Comparison of ENCODE assay signal across 10 cellular contexts in genomic region chr17:67818110-67819002, GRCh38. TPM values are rescaled to one million over a fixed set of nuclear protein-coding genes. Genes with fewer than 3 reads are reported as not detected.
DNase-seq lines count a peak whose midpoint lies in the region; ATAC-seq lines count a peak whose summit lies in the region.
"Had no signal": no experiment of that assay in that cellular context is flagged by ENCODE, and none has a peak within 500 bp of the region (broad histone marks: within the 10 kb centered on the region; RNA-seq: fewer than 3 reads in every experiment).

No MANE protein-coding gene starts in this region.

- no peak overlapping the region for H3K4me3 ChIP-seq in trophoblast cell (ENCODE audit: low read depth, low read length)
- H3K4me3 ChIP-seq: neural progenitor cell had no signal

- no peak overlapping the region for H2AK5ac ChIP-seq in trophoblast cell (ENCODE audit: low read length)

- H3K4me1 ChIP-seq in trophoblast cell (ENCODE audit: control insufficient read depth in 1 of 2, insufficient read depth in 2 of 2, low read length in 2 of 2) = no peaks in the 10 kb centered on the region
- H3K4me1 ChIP-seq: neural progenitor cell had no signal

- no peaks in the 10 kb centered on the region for H3K27me3 ChIP-seq in trophoblast cell (ENCODE audit: insufficient read depth, low read length)
- H3K27me3 ChIP-seq: neural progenitor cell had no signal

- H3K23ac ChIP-seq in trophoblast cell (ENCODE audit: low read length) = no peak overlapping the region

- no peak overlapping the region for H3K18ac ChIP-seq in trophoblast cell (ENCODE audit: low read length)

- no peak overlapping the region for H2AFZ ChIP-seq in trophoblast cell (ENCODE audit: insufficient read depth, low read length, poor library complexity)
- H2AFZ ChIP-seq: neural progenitor cell had no signal

- H4K12ac ChIP-seq in trophoblast cell (ENCODE audit: low read depth, low read length) = no peak overlapping the region

- H2BK12ac ChIP-seq in trophoblast cell (ENCODE audit: low read length) = no peak overlapping the region

- H3K27ac ChIP-seq in trophoblast cell (ENCODE audit: low read depth, low read length) = no peak overlapping the region
- H3K27ac ChIP-seq: neural progenitor cell had no signal

- H3K9me3 ChIP-seq in trophoblast cell (ENCODE audit: insufficient read depth, low read depth, low read length) = no peaks in the 10 kb centered on the region

- no peaks in the 10 kb centered on the region for H3K36me3 ChIP-seq in trophoblast cell (ENCODE audit: control insufficient read depth in 1 of 2, insufficient read depth in 2 of 2, low read length in 2 of 2)
- H3K36me3 ChIP-seq: neural progenitor cell had no signal

- no peaks in the 10 kb centered on the region for H3K79me2 ChIP-seq in trophoblast cell (ENCODE audit: control insufficient read depth, insufficient read depth, low read length, poor library complexity)

- DNase-seq in left kidney (ENCODE audit: low read depth, low spot score) (peak; percentile 23), trophoblast cell (no peak), HuH-7.5 (ENCODE audit: low spot score) (no peak), NCI-H524 treated with DMSO at 0.1 percent for 48 hours (lab: John Stamatoyannopoulos, UW) (no peak)
- DNase-seq in stimulated activated naive CD4-positive, alpha-beta T cell treated with Interleukin-2 at 50 U/mL for 16 hours (lab: John Stamatoyannopoulos, UW) = no peak
- DNase-seq: amygdala had no signal

- ATAC-seq in GM18520 (IDR thresholded peaks at IDR 0.05; ENCODE audit: unreplicated experiment) (peak; percentile 76), GM21619 (IDR thresholded peaks at IDR 0.05; ENCODE audit: unreplicated experiment) (peak; percentile 62), HG03442 (IDR thresholded peaks at IDR 0.05; ENCODE audit: unreplicated experiment) (peak; percentile 51)

- H3K4ac ChIP-seq in trophoblast cell (ENCODE audit: low read depth, low read length) = no peak overlapping the region

- H2BK120ac ChIP-seq in trophoblast cell (ENCODE audit: insufficient read depth, low read length, poor library complexity) = no peak overlapping the region

- H3K79me1 ChIP-seq in trophoblast cell (ENCODE audit: low read length) = no peaks in the 10 kb centered on the region

- no CpG with 5 or more reads among the region's 7 CpGs for WGBS in trophoblast cell (ENCODE audit: extremely low coverage, insufficient coverage, insufficient read length)

- no peak overlapping the region for H4K91ac ChIP-seq in trophoblast cell (ENCODE audit: low read depth, low read length)

- no peak overlapping the region for H3K4me2 ChIP-seq in trophoblast cell (ENCODE audit: low read length)
- H3K4me2 ChIP-seq: neural progenitor cell had no signal

- H4K8ac ChIP-seq in trophoblast cell (ENCODE audit: low read depth, low read length) = no peak overlapping the region

- H2BK5ac ChIP-seq in trophoblast cell (ENCODE audit: low read depth, low read length, poor library complexity) = no peak overlapping the region

- no peak overlapping the region for H3K9ac ChIP-seq in trophoblast cell (ENCODE audit: low read length)
- H3K9ac ChIP-seq: neural progenitor cell had no signal

- H3K14ac ChIP-seq in trophoblast cell (ENCODE audit: low read length) = no peak overlapping the region

RNA-seq across cellular contexts. Expression of gene BPTF, which starts 6.9 kb away (rescaled TPM):
- 42.2 and 45.2 TPM in 2 replicates for polyA plus RNA-seq in trophoblast cell (2013)
